In the genomic region with DNA sequence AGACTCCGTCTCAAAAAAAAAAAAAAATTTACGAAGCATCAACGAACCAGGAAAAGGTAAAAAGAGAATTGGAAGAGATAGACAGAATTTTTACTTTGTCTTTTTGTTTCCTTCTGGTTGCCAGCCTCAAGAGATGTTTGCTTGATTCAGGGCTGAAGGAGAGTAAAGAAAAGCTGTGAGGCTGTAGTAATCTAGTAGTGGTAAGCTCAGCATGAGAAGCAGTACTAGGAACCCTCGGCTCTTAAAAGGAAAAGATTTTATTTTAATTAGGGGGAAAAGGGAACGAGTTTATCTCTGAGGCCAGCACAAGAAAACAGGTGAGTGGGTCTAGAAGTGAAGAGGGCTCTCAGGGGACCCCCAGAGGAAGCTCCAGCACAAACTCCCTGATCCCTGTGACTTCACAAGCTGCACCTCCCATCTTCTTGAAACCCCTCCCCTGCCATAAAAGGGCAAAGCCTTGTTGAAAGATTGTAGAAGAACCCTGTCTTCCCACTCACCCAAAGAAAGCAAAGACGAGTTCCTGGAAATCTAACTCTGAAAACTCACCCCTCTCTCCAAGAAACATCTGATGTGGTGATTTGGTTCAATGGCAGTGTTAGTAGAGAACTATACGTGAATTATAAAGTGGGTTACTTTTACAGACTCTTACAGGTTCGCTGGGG, we compare ENCODE assay signal across 1 cellular context.
TF ChIP-seq lines count a peak whose summit lies in the region.

No MANE protein-coding gene starts in this region.

TF ChIP-seq in H1, 55 proteins besides CTCF, POLR2A, EP300 and RAD21:
- TF ChIP-seq SRF (IDR thresholded peaks at IDR 0.05; ENCODE audit: low read depth, low read length) (peak; percentile 91), EZH2 (IDR thresholded peaks at IDR 0.05; ENCODE audit: low read depth, low read length, severe bottlenecking) (no peak)
